22 cellular contexts compared by ENCODE assay signal in the genomic region with DNA sequence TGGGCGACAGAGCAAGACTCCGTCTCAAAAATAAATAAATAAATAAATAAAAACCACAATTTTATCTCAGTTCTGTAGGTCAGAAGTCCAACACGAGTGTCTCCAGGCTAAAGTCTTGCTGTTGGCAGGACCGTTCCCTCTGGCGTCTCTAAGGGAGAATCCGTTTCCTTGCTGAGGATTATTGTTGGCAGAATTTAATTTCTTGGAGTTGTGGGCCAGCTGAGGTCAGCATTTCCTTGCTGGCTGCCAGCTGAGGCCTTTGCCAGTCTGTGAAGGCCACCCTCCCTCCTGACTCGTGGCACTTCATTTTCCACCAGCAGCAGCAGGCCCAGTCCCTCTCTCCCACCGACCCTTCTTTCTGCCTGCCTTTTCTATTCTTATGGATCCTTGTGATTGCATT. TPM values are rescaled to one million over a fixed set of nuclear protein-coding genes. Genes with fewer than 3 reads are reported as not detected.
A peak's percentile ranks its signal among the peaks of the same experiment; 100 is the strongest.
DNase-seq lines count a peak whose midpoint lies in the region; ATAC-seq and TF ChIP-seq lines count a peak whose summit lies in the region.
"Had no signal": no experiment of that assay in that cellular context is flagged by ENCODE, and none has a peak within 500 bp of the region (broad histone marks: within the 10 kb centered on the region; RNA-seq: fewer than 3 reads in every experiment).

No MANE protein-coding gene starts in this region.

- no peaks in the 10 kb centered on the region for H3K4me1 Mint-ChIP-seq in mesothelial cell of epicardium

- no peaks in the 10 kb centered on the region for H3K9me3 Mint-ChIP-seq in mesothelial cell of epicardium
- H3K9me3 Mint-ChIP-seq: natural killer cell treated with Interleukin-12 subunit alpha and Interleukin-12 subunit beta and Interleukin-15 and Interleukin-18, amount 100 ng/mL, for 72 hours had no signal

- H3K27me3 ChIP-seq in ACC112 (ENCODE audit: insufficient read depth, low read length): no peaks in the 10 kb centered on the region
- H3K27me3 ChIP-seq: BE2C, cardiac muscle cell, tibial nerve had no signal

- no peak for TF ChIP-seq POLR2A in erythroblast (IDR thresholded peaks at IDR 0.05; ENCODE audit: low read length)

- peaks cover 25% of the 10 kb centered on the region for H3K4me1 ChIP-seq in ACC112 (ENCODE audit: control insufficient read depth, insufficient read depth, low read length, unreplicated experiment)
- H3K4me1 ChIP-seq: BE2C, prostate gland had no signal

- peaks cover 29% of the 10 kb centered on the region for H3K36me3 ChIP-seq in ACC112 (ENCODE audit: insufficient read depth, low read length)

- H2AFZ ChIP-seq in ACC112 (ENCODE audit: low read length, unreplicated experiment): no peak overlapping the region

- no peaks in the 10 kb centered on the region for H3K79me2 ChIP-seq in ACC112 (ENCODE audit: control insufficient read depth, insufficient read depth, low read length, unreplicated experiment)

- H3K4me3 Mint-ChIP-seq in mesothelial cell of epicardium: no peak overlapping the region
- H3K4me3 Mint-ChIP-seq: natural killer cell treated with Interleukin-12 subunit alpha and Interleukin-12 subunit beta and Interleukin-15 and Interleukin-18, amount 100 ng/mL, for 72 hours had no signal

- no peaks in the 10 kb centered on the region for H3K27me3 Mint-ChIP-seq in mesothelial cell of epicardium (ENCODE audit: low read depth)
- H3K27me3 Mint-ChIP-seq: natural killer cell treated with Interleukin-12 subunit alpha and Interleukin-12 subunit beta and Interleukin-15 and Interleukin-18, amount 100 ng/mL, for 72 hours had no signal

- H3K36me3 Mint-ChIP-seq in mesothelial cell of epicardium: peaks cover 31% of the 10 kb centered on the region

- DNase-seq in D341Med (ENCODE audit: low spot score) (peak; percentile 8), coronary artery (ENCODE audit: low spot score) (no peak), mesothelial cell of epicardium (ENCODE audit: low spot score in 2 of 2, unreplicated experiment in 2 of 2) (no peak), erythroblast (lab: John Stamatoyannopoulos, UW) (no peak), EL (no peak)
- no peak for DNase-seq in stimulated activated CD4-positive, alpha-beta T cell treated with anti-CD3 and anti-CD28 coated beads, Interleukin-12 subunit alpha, Interleukin-12 subunit beta, amount 100 ng/mL, for 4 hours
- DNase-seq: activated CD4-positive, CD25-positive, alpha-beta regulatory T cell treated with anti-CD3 and anti-CD28 coated beads, Interleukin-2, amount 50 U/mL, for 72 hours; effector CD4-positive, alpha-beta T cell; GDM1; mesenchymal stem cell; NCI-H1105; NCI-H2171 treated with DMSO at 0.1 percent for 48 hours; T-helper 9 cell had no signal

- TF ChIP-seq CTCF in coronary artery (IDR thresholded peaks at IDR 0.05) (no peak), mesothelial cell of epicardium (IDR thresholded peaks at IDR 0.05; ENCODE audit: unreplicated experiment) (no peak)

- H3K27ac ChIP-seq in ACC112 (ENCODE audit: low read depth, low read length) (0 out of 2 replicates have a peak overlapping the region, but pooled peaks have one; percentile 81), coronary artery (peak overlapping the region; percentile 17 to 74)
- H3K27ac ChIP-seq: cardiac muscle cell, KMS-11, prostate gland had no signal

- H3K4me3 ChIP-seq in ACC112 (ENCODE audit: low read depth, low read length) (no peak overlapping the region), coronary artery (no peak overlapping the region)
- H3K4me3 ChIP-seq: cardiac muscle cell, GM12878, prostate gland, tibial nerve had no signal

- no peak for ATAC-seq in GM19023 (IDR thresholded peaks at IDR 0.05; ENCODE audit: unreplicated experiment)

- H3K27ac Mint-ChIP-seq in mesothelial cell of epicardium: peak overlapping the region; percentile 15

RNA-seq across cellular contexts. Expression of a gene that starts 17.2 kb away (rescaled TPM):
- total RNA-seq in mesothelial cell of epicardium: 84.5 to 94.3 TPM (median 84.5 TPM) in 3 replicates

RNA-seq across cellular contexts. Expression of a gene that starts 58.2 kb away (rescaled TPM):
- total RNA-seq in mesothelial cell of epicardium: 38.5 to 42.7 TPM (median 40.8 TPM) in 3 replicates
